Comparison of ENCODE assay signal across 16 cellular contexts in genomic region chr12:14207946-14208612, GRCh38.
A peak's percentile ranks its signal among the peaks of the same experiment; 100 is the strongest.
DNase-seq lines count a peak whose midpoint lies in the region; ATAC-seq, FAIRE-seq and TF ChIP-seq lines count a peak whose summit lies in the region.
"Had no signal": no experiment of that assay in that cellular context is flagged by ENCODE, and none has a peak within 500 bp of the region (broad histone marks: within the 10 kb centered on the region; RNA-seq: fewer than 3 reads in every experiment).

No MANE protein-coding gene starts in this region.

- DNase-seq in mucosa of gallbladder (ENCODE audit: low spot score): peak; percentile 69
- no peak for DNase-seq in brain microvascular endothelial cell
- no peak for DNase-seq in ecto neural progenitor cell (ENCODE audit: low spot score)
- no peak for DNase-seq in GM03348 (ENCODE audit: low spot score)
- DNase-seq: activated CD8-positive, alpha-beta memory T cell treated with anti-CD3 and anti-CD28 coated beads for 24 hours; activated naive CD4-positive, alpha-beta T cell; heart left ventricle; occipital lobe; stimulated activated CD4-positive, alpha-beta T cell treated with anti-CD3 and anti-CD28 coated beads, Interleukin-15, amount 100 ng/mL, for 24 hours had no signal

- in situ Hi-C loops in brain microvascular endothelial cell (cut with HindIII; ENCODE audit: low pct_ligation_motif_present, low sequenced_read_pairs): no loop called here

- H4K20me1 ChIP-seq in BLaER1: no peaks in the 10 kb centered on the region

- H3K27me3 ChIP-seq in BLaER1 (no peaks in the 10 kb centered on the region), brain microvascular endothelial cell (replicated peaks) (no peaks in the 10 kb centered on the region)
- H3K27me3 ChIP-seq: heart left ventricle, tibial nerve had no signal

- TF ChIP-seq RAD21 in Ishikawa (IDR thresholded peaks at IDR 0.05; ENCODE audit: low read depth): no peak

- H3K27ac ChIP-seq in BLaER1 (no peak overlapping the region), brain microvascular endothelial cell (no peak overlapping the region)
- H3K27ac ChIP-seq: heart left ventricle, tibial nerve had no signal

- no peaks in the 10 kb centered on the region for H3K9me3 ChIP-seq in BLaER1
- H3K9me3 ChIP-seq: heart left ventricle, tibial nerve had no signal

- no peak; the same call in 1 of the 2 replicates for TF ChIP-seq EP300 in Ishikawa (IDR thresholded peaks at IDR 0.05; ENCODE audit: borderline replicate concordance)

- H3K36me3 ChIP-seq in BLaER1 (no peaks in the 10 kb centered on the region), brain microvascular endothelial cell (replicated peaks) (no peaks in the 10 kb centered on the region)
- H3K36me3 ChIP-seq: heart left ventricle, tibial nerve had no signal

- no peak for TF ChIP-seq CTCF in brain microvascular endothelial cell (IDR thresholded peaks at IDR 0.05; ENCODE audit: low read depth, low read length, missing control alignments)

- ATAC-seq in GM18907 (IDR thresholded peaks at IDR 0.05; ENCODE audit: unreplicated experiment): no peak

- no peak overlapping the region for H3K9ac ChIP-seq in BLaER1

- no peak overlapping the region for H3K4me3 ChIP-seq in BLaER1
- H3K4me3 ChIP-seq in brain microvascular endothelial cell (ENCODE audit: low read depth, low read length): no peak overlapping the region
- H3K4me3 ChIP-seq: heart left ventricle, lung, tibial nerve had no signal

- peak; percentile 18 for FAIRE-seq in colon (lab: Jason Lieb, UNC)
- FAIRE-seq: endothelial cell of umbilical vein had no signal

- H3K4me2 ChIP-seq in BLaER1: 0 out of 2 replicates have a peak overlapping the region, but pooled peaks have one; percentile 6

- H3K4me1 ChIP-seq in BLaER1: no peaks in the 10 kb centered on the region
- H3K4me1 ChIP-seq: tibial nerve had no signal

TF ChIP-seq in Ishikawa, 13 proteins besides CTCF, POLR2A, EP300 and RAD21:
- TF ChIP-seq MAX (IDR thresholded peaks at IDR 0.05) (0 out of 2 replicates have a peak, but pooled peaks have one; percentile 11), ZBTB7A (IDR thresholded peaks at IDR 0.05; ENCODE audit: low read depth) (no peak), EGR1 (IDR thresholded peaks at IDR 0.05) (no peak), TCF12 (IDR thresholded peaks at IDR 0.05; ENCODE audit: low read depth) (peak; percentile 70; the same call in 1 of the 2 replicates), YY1 (IDR thresholded peaks at IDR 0.05; ENCODE audit: low read depth) (no peak), NFIC (IDR thresholded peaks at IDR 0.05) (peak; percentile 77), FOXM1 (IDR thresholded peaks at IDR 0.05; ENCODE audit: borderline replicate concordance, low read depth) (peak; percentile 56; the same call in 1 of the 2 replicates), TEAD4 (IDR thresholded peaks at IDR 0.05) (peak; percentile 61), REST (IDR thresholded peaks at IDR 0.05; ENCODE audit: low read depth) (no peak), TAF1 (IDR thresholded peaks at IDR 0.05; ENCODE audit: low read depth) (no peak), USF1 (IDR thresholded peaks at IDR 0.05) (no peak), CEBPB (IDR thresholded peaks at IDR 0.05) (no peak), CREB1 (IDR thresholded peaks at IDR 0.05; ENCODE audit: low read depth) (no peak)
